Comparison of ENCODE assay signal across 1 cellular context in the genomic region with DNA sequence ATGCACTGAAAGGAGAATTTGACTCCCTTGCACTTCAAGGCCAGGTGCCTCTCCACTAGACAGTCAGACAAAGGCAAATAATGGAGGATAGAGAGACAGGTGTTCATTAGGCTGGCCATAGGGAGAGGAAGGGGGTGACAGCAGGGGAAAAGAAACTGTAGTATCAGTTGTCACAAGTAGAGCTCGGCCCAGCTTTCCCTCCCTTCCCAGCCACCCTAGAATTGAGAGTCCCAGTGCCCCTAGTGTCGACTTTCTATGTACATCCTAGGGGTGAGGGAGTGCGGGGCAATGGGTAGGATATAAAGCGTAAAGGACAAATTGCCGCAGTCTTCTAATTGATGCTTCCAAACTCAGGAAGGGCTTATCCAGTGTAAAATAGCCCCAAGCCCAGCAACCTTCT.
TF ChIP-seq lines count a peak whose summit lies in the region.

No MANE protein-coding gene starts in this region.

TF ChIP-seq in H1, 55 proteins besides CTCF, POLR2A, EP300 and RAD21 (continued from another document):
- TF ChIP-seq HDAC2 (IDR thresholded peaks at IDR 0.05; ENCODE audit: borderline replicate concordance in 1 of 2, low read depth in 2 of 2, low read length in 2 of 2) = no peak
